Comparison of ENCODE assay signal across 21 cellular contexts in the genomic region with DNA sequence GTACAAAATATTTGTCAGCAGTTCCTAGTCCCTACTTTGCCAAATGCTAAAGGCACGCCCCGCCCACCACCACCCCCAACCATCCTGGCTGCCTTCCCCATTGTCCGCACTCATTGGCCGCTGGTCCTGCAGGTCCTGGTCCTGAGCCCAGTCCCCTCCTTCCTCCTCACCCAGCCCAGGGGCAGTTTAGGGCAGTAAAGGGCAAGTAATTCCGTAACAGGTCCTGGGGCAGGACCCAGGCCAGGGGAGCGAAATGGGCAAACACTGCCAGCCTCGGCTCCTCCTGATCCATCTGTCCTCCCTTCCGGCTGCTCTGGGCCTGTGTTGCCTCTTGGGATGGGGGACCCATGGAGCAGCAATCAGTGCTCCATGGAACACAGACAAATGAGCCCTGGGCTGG.
"Had no signal": no experiment of that assay in that cellular context is flagged by ENCODE, and none has a peak within 500 bp of the region (broad histone marks: within the 10 kb centered on the region; RNA-seq: fewer than 3 reads in every experiment).

No MANE protein-coding gene starts in this region.

- H3K27ac ChIP-seq: brain microvascular endothelial cell, lower lobe of right lung, uterus had no signal

- H3K4me3 ChIP-seq: esophagus muscularis mucosa, gastroesophageal sphincter, lower lobe of right lung, uterus had no signal

- H3K27me3 Mint-ChIP-seq: central memory CD8-positive, alpha-beta T cell had no signal

- H3K9me3 ChIP-seq: lower lobe of right lung, uterus had no signal

- H3K27me3 ChIP-seq: brain microvascular endothelial cell, esophagus muscularis mucosa, gastroesophageal sphincter, heart left ventricle, uterus had no signal

- H3K36me3 ChIP-seq: brain microvascular endothelial cell, lower lobe of right lung, uterus had no signal

- DNase-seq: activated CD4-positive, alpha-beta T cell treated with anti-CD3 and anti-CD28 coated beads, Interleukin-2, amount 50 U/mL, for 1 hour; activated CD4-positive, CD25-positive, alpha-beta regulatory T cell treated with anti-CD3 and anti-CD28 coated beads, Interleukin-2, amount 50 U/mL, for 72 hours; activated CD8-positive, alpha-beta memory T cell treated with anti-CD3 and anti-CD28 coated beads, Interleukin-2, amount 50 U/mL, for 4 hours; activated naive CD4-positive, alpha-beta T cell treated with anti-CD3 and anti-CD28 coated beads, Interleukin-2, amount 50 U/mL, for 16 hours; activated T-cell treated with anti-CD3 and anti-CD28 coated beads, Interleukin-2, amount 50 U/mL, for 4 hours; brain microvascular endothelial cell; effector CD8-positive, alpha-beta T cell; heart left ventricle; left cardiac atrium; lower lobe of right lung; stimulated activated CD4-positive, alpha-beta T cell treated with anti-CD3 and anti-CD28 coated beads, Interleukin-12 subunit alpha, Interleukin-12 subunit beta, amount 100 ng/mL, for 4 hours; stimulated activated CD4-positive, alpha-beta T cell treated with anti-CD3 and anti-CD28 coated beads, Interleukin-1b, Interleukin-23, amount 100 ng/mL, for 48 hours; stimulated activated CD8-positive, alpha-beta memory T cell treated with anti-CD3 and anti-CD28 coated beads, Interleukin-4, amount 100 ng/mL, for 48 hours; stimulated activated naive CD4-positive, alpha-beta T cell; T-helper 9 cell; uterus had no signal

- ATAC-seq: activated T-cell treated with anti-CD3 and anti-CD28 coated beads, Interleukin-2, amount 50 U/mL, for 4 hours; gastroesophageal sphincter; heart left ventricle; lower lobe of right lung; natural killer cell treated with Interleukin-12 subunit alpha and Interleukin-12 subunit beta and Interleukin-15 and Interleukin-18, amount 100 ng/mL, for 72 hours had no signal

- H3K27ac Mint-ChIP-seq: dendritic cell treated with granulocyte-macrophage colony-stimulating factor and Interleukin-4, amounts not matched to agents 40 ng/mL and 50 ng/mL, for 4 days; natural killer cell treated with Interleukin-12 subunit alpha and Interleukin-12 subunit beta and Interleukin-15 and Interleukin-18, amount 100 ng/mL, for 72 hours had no signal

- H3K4me3 Mint-ChIP-seq: activated T-cell treated with anti-CD3 and anti-CD28 coated beads, Interleukin-2, amount 50 U/mL, for 4 hours; central memory CD8-positive, alpha-beta T cell; dendritic cell treated with granulocyte-macrophage colony-stimulating factor and Interleukin-4, amounts not matched to agents 40 ng/mL and 50 ng/mL, for 4 days; natural killer cell treated with Interleukin-12 subunit alpha and Interleukin-12 subunit beta and Interleukin-15 and Interleukin-18, amount 100 ng/mL, for 72 hours had no signal

- H3K9me3 Mint-ChIP-seq: activated T-cell treated with anti-CD3 and anti-CD28 coated beads, Interleukin-2, amount 50 U/mL, for 4 hours; central memory CD8-positive, alpha-beta T cell; dendritic cell treated with granulocyte-macrophage colony-stimulating factor and Interleukin-4, amounts not matched to agents 40 ng/mL and 50 ng/mL, for 4 days; natural killer cell treated with Interleukin-12 subunit alpha and Interleukin-12 subunit beta and Interleukin-15 and Interleukin-18, amount 100 ng/mL, for 72 hours had no signal
